8 cellular contexts compared by ENCODE assay signal in genomic region chr20:44598413-44599290, GRCh38. TPM values are rescaled to one million over a fixed set of nuclear protein-coding genes. Genes with fewer than 3 reads are reported as not detected.
DNase-seq lines count a peak whose midpoint lies in the region; ATAC-seq, FAIRE-seq and TF ChIP-seq lines count a peak whose summit lies in the region.

No MANE protein-coding gene starts in this region.

- FAIRE-seq in frontal cortex (lab: Jason Lieb, UNC) = no peak

- H3K9me3 ChIP-seq in SJSA1 (replicated peaks) = no peaks in the 10 kb centered on the region

- H3K36me3 Mint-ChIP-seq in activated naive CD4-positive, alpha-beta T cell treated with anti-CD3 and anti-CD28 coated beads, Interleukin-2, amount 10 ng/mL, durations not matched to agents 7 days and 5 days = no peaks in the 10 kb centered on the region
- peaks cover 29% of the 10 kb centered on the region for H3K36me3 Mint-ChIP-seq in stimulated activated memory B cell treated with anti-CD40 and anti-IgM and Interleukin-4, amounts not matched to agents 10 μg/mL and 1 μg/mL and 100 μg/mL, for 72 hours

- peaks cover 26% of the 10 kb centered on the region for H3K4me1 Mint-ChIP-seq in activated naive CD4-positive, alpha-beta T cell treated with anti-CD3 and anti-CD28 coated beads, Interleukin-2, amount 10 ng/mL, durations not matched to agents 7 days and 5 days
- peaks cover 51% of the 10 kb centered on the region for H3K4me1 Mint-ChIP-seq in stimulated activated memory B cell treated with anti-CD40 and anti-IgM and Interleukin-4, amounts not matched to agents 10 μg/mL and 1 μg/mL and 100 μg/mL, for 72 hours

- peak overlapping the region; percentile 74 for H3K27ac Mint-ChIP-seq in activated naive CD4-positive, alpha-beta T cell treated with anti-CD3 and anti-CD28 coated beads, Interleukin-2, amount 10 ng/mL, durations not matched to agents 7 days and 5 days
- no peak overlapping the region for H3K27ac Mint-ChIP-seq in stimulated activated memory B cell treated with anti-CD40 and anti-IgM and Interleukin-4, amounts not matched to agents 10 μg/mL and 1 μg/mL and 100 μg/mL, for 72 hours

- H3K4me1 ChIP-seq in SJSA1 (replicated peaks) = peaks cover 35% of the 10 kb centered on the region

- CTCF ChIA-PET in activated naive CD4-positive, alpha-beta T cell treated with anti-CD3 and anti-CD28 coated beads, Interleukin-2, amount 10 ng/mL, durations not matched to agents 7 days and 5 days (lab: Charles Lee) = interaction anchor here (0.6 to 2.7 kb wide), 11 partner anchors 11 to 382 kb away, joined by 3 to 25 read pairs (median 3); partner anchors contain the start of genes SERINC3 and TTPAL

- H3K27me3 ChIP-seq in SJSA1 (replicated peaks) = no peaks in the 10 kb centered on the region

- intact Hi-C loops in posterior cingulate gyrus (cut with DNase I) = no loop called here

- no peak overlapping the region for H3K4me3 ChIP-seq in SJSA1
- no peak overlapping the region for H3K4me3 ChIP-seq in fibroblast of pulmonary artery (replicated peaks; ENCODE audit: low read depth, low read length)

- 0 out of 2 replicates have a peak overlapping the region, but pooled peaks have one; percentile 4 for H3K27ac ChIP-seq in SJSA1

- H3K4me3 Mint-ChIP-seq in activated naive CD4-positive, alpha-beta T cell treated with anti-CD3 and anti-CD28 coated beads, Interleukin-2, amount 10 ng/mL, durations not matched to agents 7 days and 5 days = peak overlapping the region; percentile 67
- H3K4me3 Mint-ChIP-seq in stimulated activated memory B cell treated with anti-CD40 and anti-IgM and Interleukin-4, amounts not matched to agents 10 μg/mL and 1 μg/mL and 100 μg/mL, for 72 hours = peak overlapping the region; percentile 78

- H3K9me3 Mint-ChIP-seq in activated naive CD4-positive, alpha-beta T cell treated with anti-CD3 and anti-CD28 coated beads, Interleukin-2, amount 10 ng/mL, durations not matched to agents 7 days and 5 days = no peaks in the 10 kb centered on the region
- no peaks in the 10 kb centered on the region for H3K9me3 Mint-ChIP-seq in stimulated activated memory B cell treated with anti-CD40 and anti-IgM and Interleukin-4, amounts not matched to agents 10 μg/mL and 1 μg/mL and 100 μg/mL, for 72 hours

- peak; percentile 21 for TF ChIP-seq CTCF in fibroblast of pulmonary artery (IDR thresholded peaks at IDR 0.05; ENCODE audit: low read length, missing control alignments)

- DNase-seq in activated naive CD4-positive, alpha-beta T cell treated with anti-CD3 and anti-CD28 coated beads, Interleukin-2, amount 10 ng/mL, durations not matched to agents 7 days and 5 days = peak; percentile 36
- DNase-seq in activated naive CD4-positive, alpha-beta T cell (lab: John Stamatoyannopoulos, UW) = no peak
- DNase-seq in SJSA1 (ENCODE audit: low read depth in 1 of 2, low spot score in 2 of 2) (no peak), fibroblast of pulmonary artery (ENCODE audit: low read depth) (peak; percentile 68), posterior cingulate gyrus (no peak), frontal cortex (ENCODE audit: low spot score in 2 of 2) (no peak)
- DNase-seq in activated effector memory CD4-positive, alpha-beta T cell treated with Interleukin-2 at 50 U/mL for 16 hours = no peak

- peaks cover 7% of the 10 kb centered on the region; the same call in 1 of the 2 replicates for H3K36me3 ChIP-seq in SJSA1

- H3K27me3 Mint-ChIP-seq in activated naive CD4-positive, alpha-beta T cell treated with anti-CD3 and anti-CD28 coated beads, Interleukin-2, amount 10 ng/mL, durations not matched to agents 7 days and 5 days = no peaks in the 10 kb centered on the region
- no peaks in the 10 kb centered on the region for H3K27me3 Mint-ChIP-seq in stimulated activated memory B cell treated with anti-CD40 and anti-IgM and Interleukin-4, amounts not matched to agents 10 μg/mL and 1 μg/mL and 100 μg/mL, for 72 hours

- ATAC-seq in stimulated activated memory B cell treated with anti-CD40 and anti-IgM and Interleukin-4, amounts not matched to agents 10 μg/mL and 1 μg/mL and 100 μg/mL, for 72 hours = peak; percentile 60

RNA-seq across cellular contexts. Expression of gene PKIG, which starts 16.3 kb away (rescaled TPM):
- total RNA-seq in SJSA1 (2014; rRNA removed; shearing (Covaris generic)) = 54.6 and 71.0 TPM in 2 replicates
- 32.2 TPM for total RNA-seq in frontal cortex

RNA-seq across cellular contexts. Expression of gene ADA, which starts 52.8 kb away (rescaled TPM):
- total RNA-seq in SJSA1 (2014; rRNA removed; shearing (Covaris generic)) = 8.8 and 9.6 TPM in 2 replicates
- 2.4 TPM for total RNA-seq in frontal cortex

Comparison
In these comparisons a context has a peak if more than half of its experiments do, and no peak if none do; other contexts are left out.
1. DNase-seq: peak in activated naive CD4-positive, alpha-beta T cell treated with anti-CD3 and anti-CD28 coated beads, Interleukin-2, amount 10 ng/mL, durations not matched to agents 7 days and 5 days (single experiment) and fibroblast of pulmonary artery (single experiment); none in activated naive CD4-positive, alpha-beta T cell (0 of 4), SJSA1 (0 of 2), posterior cingulate gyrus (0 of 10), activated effector memory CD4-positive, alpha-beta T cell treated with Interleukin-2 at 50 U/mL for 16 hours (single experiment) and frontal cortex (0 of 2).